Comparison of ENCODE assay signal across 29 cellular contexts in genomic region chr6:119249319-119249718, GRCh38.
"Had no signal": no experiment of that assay in that cellular context is flagged by ENCODE, and none has a peak within 500 bp of the region (broad histone marks: within the 10 kb centered on the region; RNA-seq: fewer than 3 reads in every experiment).

No MANE protein-coding gene starts in this region.

- H3K4me3 ChIP-seq: MG63 had no signal

- H3K36me3 ChIP-seq: MG63 had no signal

- H3K9me3 ChIP-seq: MG63 had no signal

- H3K27me3 ChIP-seq: MG63 had no signal

- DNase-seq: Karpas-422, Kasumi-1, MG63, MM.1S, MV-4-11, NCI-H1048, NCI-H1092, NCI-H1092 treated with DMSO at 0.1 percent for 48 hours, NCI-H1105, NCI-H1105 treated with DMSO at 0.1 percent for 48 hours, NCI-H1417 treated with DMSO at 0.1 percent for 48 hours, NCI-H1436, NCI-H1436 treated with DMSO at 0.1 percent for 48 hours, NCI-H146, NCI-H1694, NCI-H1694 treated with DMSO at 0.1 percent for 48 hours, NCI-H187, NCI-H187 treated with DMSO at 0.1 percent for 48 hours, NCI-H1930, NCI-H2029, NCI-H2029 treated with DMSO at 0.1 percent for 48 hours, NCI-H2081, NCI-H2081 treated with DMSO at 0.1 percent for 48 hours, NCI-H2107, NCI-H2227 treated with DMSO at 0.1 percent for 48 hours, NCI-H226, NCI-H345, NCI-H510A, NCI-H510A treated with DMSO at 0.1 percent for 48 hours had no signal
